Comparison of ENCODE assay signal across 10 cellular contexts in the genomic region with DNA sequence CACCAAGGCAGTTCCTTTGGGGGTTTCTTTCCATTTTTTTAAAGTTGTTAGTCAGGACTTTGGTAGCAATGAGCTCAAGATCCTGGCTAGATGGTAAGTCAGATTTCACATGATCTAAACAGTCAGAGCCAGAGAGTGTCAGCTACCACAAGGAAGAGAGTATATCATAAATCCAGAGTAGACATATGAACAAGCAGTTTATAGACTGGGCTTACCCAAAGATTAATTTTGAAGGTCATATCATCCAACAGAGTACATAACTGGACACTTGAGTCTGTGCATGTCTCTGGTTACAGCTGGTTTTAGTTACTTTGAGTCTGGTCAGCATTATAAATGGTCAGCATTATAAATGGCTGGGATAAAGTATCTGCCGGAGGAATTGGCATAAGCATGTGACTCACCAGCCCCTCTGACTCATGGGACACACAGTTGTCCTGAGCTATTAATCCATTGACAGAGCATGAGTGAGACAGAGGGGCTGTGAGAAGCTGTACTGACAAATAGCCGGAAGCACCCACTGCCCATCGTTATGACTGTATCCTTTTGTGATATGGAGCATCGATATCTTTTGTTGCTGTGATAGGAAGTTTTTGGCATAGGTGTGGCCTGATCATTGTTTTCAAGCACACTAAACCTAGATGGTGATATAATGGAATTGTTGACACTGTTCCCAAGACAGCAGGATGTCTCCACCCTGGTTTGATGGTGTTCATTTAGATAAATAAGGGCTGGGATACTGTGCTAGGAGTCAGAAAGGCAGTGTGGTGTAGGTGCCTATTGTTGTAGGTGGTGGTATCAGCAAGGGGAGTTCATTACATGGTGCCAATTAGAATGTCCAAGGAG. TPM values are rescaled to one million over a fixed set of nuclear protein-coding genes. Genes with fewer than 3 reads are reported as not detected.
DNase-seq lines count a peak whose midpoint lies in the region; ATAC-seq and TF ChIP-seq lines count a peak whose summit lies in the region.
"Had no signal": no experiment of that assay in that cellular context is flagged by ENCODE, and none has a peak within 500 bp of the region (broad histone marks: within the 10 kb centered on the region; RNA-seq: fewer than 3 reads in every experiment).

No MANE protein-coding gene starts in this region.

- ATAC-seq in HG02973 (IDR thresholded peaks at IDR 0.05; ENCODE audit: unreplicated experiment) (no peak), HG03460 (IDR thresholded peaks at IDR 0.05; ENCODE audit: unreplicated experiment) (no peak)

- H3K27me3 Mint-ChIP-seq in neural crest cell (ENCODE audit: low read depth) = no peaks in the 10 kb centered on the region

- H3K36me3 Mint-ChIP-seq in neural crest cell (ENCODE audit: low read depth) = no peaks in the 10 kb centered on the region

- DNase-seq in AG09319 (ENCODE audit: extremely low read depth, low read depth) = peak; percentile 84
- peak; percentile 81 for DNase-seq in NCI-H460 (ENCODE audit: extremely low read depth, low read depth)
- DNase-seq in dedifferentiated amniotic fluid mesenchymal stem cell (ENCODE audit: extremely low spot score) = peak; percentile 94
- no peak for DNase-seq in neural crest cell (ENCODE audit: low read depth, low spot score)
- no peak for DNase-seq in activated CD8-positive, alpha-beta memory T cell treated with anti-CD3 and anti-CD28 coated beads for 24 hours
- no peak for DNase-seq in NOMO-1 treated with DMSO at 0.1 percent for 48 hours (lab: John Stamatoyannopoulos, UW; ENCODE audit: unreplicated experiment)
- DNase-seq: DMS79 treated with DMSO at 0.1 percent for 48 hours, islet precursor cell had no signal

- H3K27ac Mint-ChIP-seq in neural crest cell (ENCODE audit: unreplicated experiment) = peak overlapping the region; percentile 60

- no peak overlapping the region for H3K4me3 Mint-ChIP-seq in neural crest cell

- TF ChIP-seq CTCF in AG09319 (IDR thresholded peaks at IDR 0.05; ENCODE audit: low read depth, low read length) = no peak
- no peak for TF ChIP-seq CTCF in neural crest cell (conservative IDR thresholded peaks at IDR 0.05)

- H3K9me3 Mint-ChIP-seq in neural crest cell = no peaks in the 10 kb centered on the region

- no peaks in the 10 kb centered on the region for H3K4me1 Mint-ChIP-seq in neural crest cell

RNA-seq across cellular contexts. Expression of a gene that starts 19.2 kb away (rescaled TPM):
- total RNA-seq in NCI-H460 (2014; rRNA removed; shearing (Covaris generic)) = 160 and 177 TPM in 2 replicates
- polyA plus RNA-seq in NCI-H460 (2014; cell fraction: nucleus; rRNA removed) = 56.7 and 63.1 TPM in 2 replicates
- 2.9 and 3.6 TPM in 2 replicates for total RNA-seq in neural crest cell

Comparison
In these comparisons a context has a peak if more than half of its experiments do, and no peak if none do; other contexts are left out.
1. DNase-seq: peak in AG09319 (single experiment), NCI-H460 (single experiment) and dedifferentiated amniotic fluid mesenchymal stem cell (single experiment); none in neural crest cell (single experiment), activated CD8-positive, alpha-beta memory T cell treated with anti-CD3 and anti-CD28 coated beads for 24 hours (single experiment) and NOMO-1 treated with DMSO at 0.1 percent for 48 hours (single experiment).
2. RNA of a gene that starts 19.2 kb away (total RNA-seq): 160 to 177 TPM in NCI-H460; 2.9 to 3.6 TPM in neural crest cell; every median in the first group is over 10 times any median in the second.